ENCODE assay signal across 19 cellular contexts in genomic region chr14:28671425-28671824, GRCh38.
DNase-seq lines count a peak whose midpoint lies in the region; ATAC-seq and TF ChIP-seq lines count a peak whose summit lies in the region.
"Had no signal": no experiment of that assay in that cellular context is flagged by ENCODE, and none has a peak within 500 bp of the region (broad histone marks: within the 10 kb centered on the region; RNA-seq: fewer than 3 reads in every experiment).

No MANE protein-coding gene starts in this region.

- H2BK20ac ChIP-seq in IMR-90 (ENCODE audit: low read depth, low read length) = no peak overlapping the region

- no peaks in the 10 kb centered on the region for H3K79me2 ChIP-seq in ACC112 (ENCODE audit: control insufficient read depth, insufficient read depth, low read length, unreplicated experiment)

- no peak overlapping the region for H3K4ac ChIP-seq in IMR-90 (ENCODE audit: low read depth, low read length)

- TF ChIP-seq CTCF in IMR-90 (conservative IDR thresholded peaks at IDR 0.05; ENCODE audit: low read depth, low read length) (no peak), fibroblast of the aortic adventitia (IDR thresholded peaks at IDR 0.05; ENCODE audit: insufficient read depth, low read length) (no peak), adrenal gland (IDR thresholded peaks at IDR 0.05) (no peak)

- no peak overlapping the region for H2AK5ac ChIP-seq in IMR-90 (ENCODE audit: low read depth, low read length)

- peak; percentile 11 for DNase-seq in IMR-90
- DNase-seq in amniotic epithelial cell (ENCODE audit: low read depth) = peak; percentile 89
- DNase-seq in fibroblast of the aortic adventitia (ENCODE audit: low read depth) = peak; percentile 61
- no peak for DNase-seq in KG1 (lab: John Stamatoyannopoulos, UW)
- no peak for DNase-seq in GM19238 (ENCODE audit: insufficient read length, low spot score)
- DNase-seq in adrenal gland = no peak
- DNase-seq: activated CD8-positive, alpha-beta T cell treated with anti-CD3 and anti-CD28 coated beads, Interleukin-2, amount 10 ng/mL, durations not matched to agents 7 days and 5 days; activated naive CD8-positive, alpha-beta T cell treated with anti-CD3 and anti-CD28 coated beads, Interleukin-2, amount 10 ng/mL, durations not matched to agents 7 days and 5 days; COR-L47; GF-D8; glutamatergic neuron; MG63; naive thymus-derived CD4-positive, alpha-beta T cell; NCI-H2029; NK-92 treated with Interleukin-12 subunit alpha and Interleukin-12 subunit beta, amount 100 ng/mL, for 24 hours; T-cell; testis had no signal

- no peak overlapping the region for H2BK120ac ChIP-seq in IMR-90 (ENCODE audit: low read depth, low read length)

- H3K36me3 ChIP-seq in ACC112 (ENCODE audit: insufficient read depth, low read length) = no peaks in the 10 kb centered on the region
- H3K36me3 ChIP-seq in IMR-90 (ENCODE audit: control insufficient read depth, insufficient read depth, low read length) = no peaks in the 10 kb centered on the region
- H3K36me3 ChIP-seq in adrenal gland (replicated peaks in 1 of 2) = no peaks in the 10 kb centered on the region
- H3K36me3 ChIP-seq: MG63 had no signal

- CTCF ChIA-PET in IMR-90 (lab: Yijun Ruan, JAX) = no interaction called here

- no peak overlapping the region for H3K14ac ChIP-seq in IMR-90 (replicated peaks; ENCODE audit: low read depth, low read length)

- H3K27me3 ChIP-seq in ACC112 (ENCODE audit: insufficient read depth, low read length) = no peaks in the 10 kb centered on the region
- H3K27me3 ChIP-seq in IMR-90 (ENCODE audit: control insufficient read depth, insufficient read depth, low read length) = no peaks in the 10 kb centered on the region
- H3K27me3 ChIP-seq in adrenal gland = no peaks in the 10 kb centered on the region
- H3K27me3 ChIP-seq: MG63, testis had no signal

- WGBS in IMR-90 (ENCODE audit: extremely low coverage in 2 of 2, insufficient read length in 1 of 2), 2 experiments = 12% methylated on average over 2 of the region's 2 CpGs; no CpG with 5 or more reads in 1 of the 2 experiments
- WGBS in adrenal gland, 4 donors = 23 to 28% (median 25%) methylated on average over 2 of the region's 2 CpGs

- in situ Hi-C loops in IMR-90 (cut with MboI; ENCODE audit: low sequenced_read_pairs) = no loop called here

- peak overlapping the region; percentile 54 for H2AFZ ChIP-seq in ACC112 (ENCODE audit: low read length, unreplicated experiment)
- H2AFZ ChIP-seq in IMR-90 (replicated peaks; ENCODE audit: low read length, poor library complexity) = no peak overlapping the region

- H3K23ac ChIP-seq in IMR-90 (ENCODE audit: low read depth, low read length) = no peak overlapping the region

- H2AK9ac ChIP-seq in IMR-90 (replicated peaks; ENCODE audit: low read depth, low read length, poor library complexity) = no peak overlapping the region

- TF ChIP-seq POLR2A in IMR-90 (IDR thresholded peaks at IDR 0.05; ENCODE audit: low read depth, low read length) (no peak), adrenal gland (IDR thresholded peaks at IDR 0.05) (no peak)

- H3K18ac ChIP-seq in IMR-90 (ENCODE audit: low read depth, low read length) = no peak overlapping the region

- H4K20me1 ChIP-seq in IMR-90 (ENCODE audit: insufficient read depth, low read length) = no peaks in the 10 kb centered on the region

- no peaks in the 10 kb centered on the region for H3K79me1 ChIP-seq in IMR-90 (ENCODE audit: low read depth in 1 of 2, low read length in 2 of 2)

- H3K4me1 ChIP-seq in ACC112 (ENCODE audit: control insufficient read depth, insufficient read depth, low read length, unreplicated experiment) = peaks cover 54% of the 10 kb centered on the region
- no peaks in the 10 kb centered on the region for H3K4me1 ChIP-seq in IMR-90 (ENCODE audit: control insufficient read depth, insufficient read depth, low read length)
- no peaks in the 10 kb centered on the region for H3K4me1 ChIP-seq in adrenal gland (replicated peaks in 1 of 2)
- H3K4me1 ChIP-seq: testis had no signal

- H3K9me3 ChIP-seq in IMR-90 (ENCODE audit: control insufficient read depth, insufficient read depth, low read length) = 0 out of 2 replicates have a peak, but pooled peaks cover 1% of the 10 kb centered on the region
- H3K9me3 ChIP-seq in adrenal gland (replicated peaks in 1 of 3) = no peaks in the 10 kb centered on the region
- H3K9me3 ChIP-seq: MG63, testis had no signal

- H2BK5ac ChIP-seq in IMR-90 (ENCODE audit: low read depth, low read length, poor library complexity, severe bottlenecking) = no peak overlapping the region

- POLR2A ChIA-PET in IMR-90 (lab: Charles Lee; ENCODE audit: unreplicated experiment) = no interaction called here

- no peak overlapping the region for H4K91ac ChIP-seq in IMR-90 (ENCODE audit: insufficient read depth, low read depth, low read length)

- no peak overlapping the region for H2BK15ac ChIP-seq in IMR-90 (ENCODE audit: low read depth, low read length)

- dilution Hi-C loops in IMR-90 (cut with HindIII; ENCODE audit: low sequenced_read_pairs, unreplicated experiment) = no loop called here

- no peak overlapping the region for H4K5ac ChIP-seq in IMR-90 (ENCODE audit: low read depth, low read length)

- ATAC-seq in IMR-90 (ENCODE audit: low read depth) (no peak), HG02870 (IDR thresholded peaks at IDR 0.05; ENCODE audit: unreplicated experiment) (no peak)
- ATAC-seq: activated CD8-positive, alpha-beta T cell treated with anti-CD3 and anti-CD28 coated beads, Interleukin-2, amount 10 ng/mL, durations not matched to agents 7 days and 5 days; naive thymus-derived CD4-positive, alpha-beta T cell; T-cell had no signal

- H3K4me3 ChIP-seq in ACC112 (ENCODE audit: low read depth, low read length) = peak overlapping the region; percentile 6; the same call in 1 of the 2 replicates
- H3K4me3 ChIP-seq in IMR-90 (ENCODE audit: insufficient read depth, low read depth, low read length) = no peak overlapping the region
- no peak overlapping the region for H3K4me3 ChIP-seq in fibroblast of the aortic adventitia (ENCODE audit: low read depth, low read length)
- no peak overlapping the region for H3K4me3 ChIP-seq in adrenal gland
- H3K4me3 ChIP-seq: MG63, testis had no signal

- intact Hi-C loops in IMR-90 (cut with micrococcal nuclease) (no loop called here), adrenal gland (cut with DNase I) (no loop called here)

- H4K8ac ChIP-seq in IMR-90 (ENCODE audit: low read depth in 2 of 2, low read length in 2 of 2) = no peak overlapping the region

- H3K27ac ChIP-seq in ACC112 (ENCODE audit: low read depth, low read length) (peak overlapping the region; percentile 79), IMR-90 (ENCODE audit: insufficient read depth, low read length) (no peak overlapping the region), adrenal gland (no peak overlapping the region)
- H3K27ac ChIP-seq: testis had no signal

- H3K4me2 ChIP-seq in IMR-90 (ENCODE audit: low read depth, low read length) = peak overlapping the region; percentile 35; the same call in 1 of the 2 replicates

- H3K9me1 ChIP-seq in IMR-90 (ENCODE audit: insufficient read depth, low read length) = no peaks in the 10 kb centered on the region

- no peak overlapping the region for H3K9ac ChIP-seq in IMR-90 (ENCODE audit: low read depth, low read length)

- H3K56ac ChIP-seq in IMR-90 (ENCODE audit: extremely low read depth, insufficient read depth, low read length) = no peak overlapping the region

- no peak for TF ChIP-seq RAD21 in IMR-90 (IDR thresholded peaks at IDR 0.05; ENCODE audit: low read length)

- no TSS peak for BruUV-seq in IMR-90 (replicated peaks; lab: Mats Ljungman, UMichigan)

TF ChIP-seq in IMR-90, 13 proteins besides CTCF, POLR2A, EP300 and RAD21:
- TF ChIP-seq SMC3 (IDR thresholded peaks at IDR 0.05; ENCODE audit: low read depth, low read length) = no peak
- TF ChIP-seq MAFK (IDR thresholded peaks at IDR 0.05; ENCODE audit: low read depth, low read length) = no peak
- TF ChIP-seq RFX5 (IDR thresholded peaks at IDR 0.05; ENCODE audit: low read depth, low read length) = no peak
- no peak for TF ChIP-seq BHLHE40 (IDR thresholded peaks at IDR 0.05; ENCODE audit: low read depth, low read length)
- TF ChIP-seq MXI1 (IDR thresholded peaks at IDR 0.05; ENCODE audit: borderline replicate concordance, low read depth, low read length) = no peak
- no peak for TF ChIP-seq CHD1 (IDR thresholded peaks at IDR 0.05; ENCODE audit: low read depth, low read length)

Comparison
In these comparisons a context has a peak if more than half of its experiments do, and no peak if none do; other contexts are left out.
1. DNase-seq: peak in IMR-90 (single experiment), amniotic epithelial cell (single experiment) and fibroblast of the aortic adventitia (single experiment); none in KG1 (single experiment), GM19238 (single experiment) and adrenal gland (0 of 7).